ENCODE assay signal across 25 cellular contexts in the genomic region with DNA sequence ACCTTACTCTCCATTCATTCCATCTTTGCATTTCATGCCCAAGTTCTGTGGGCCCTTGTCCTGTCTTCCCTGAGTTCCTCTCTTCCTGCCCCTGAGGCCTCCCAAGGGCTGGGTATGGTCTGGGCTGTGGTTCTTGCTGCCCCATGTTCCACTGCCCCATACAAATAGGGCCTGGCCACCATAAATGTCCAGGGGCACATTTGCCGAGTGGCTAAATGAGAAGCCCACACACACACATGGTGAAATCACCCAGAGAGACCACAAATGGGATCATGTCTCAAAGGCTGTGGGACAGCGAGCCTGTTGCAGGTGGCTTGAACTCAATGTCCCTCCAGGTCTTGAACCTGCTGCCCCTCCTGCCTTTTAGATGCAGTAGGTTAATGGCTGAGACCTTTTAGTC. TPM values are rescaled to one million over a fixed set of nuclear protein-coding genes. Genes with fewer than 3 reads are reported as not detected.
"Had no signal": no experiment of that assay in that cellular context is flagged by ENCODE, and none has a peak within 500 bp of the region (broad histone marks: within the 10 kb centered on the region; RNA-seq: fewer than 3 reads in every experiment).

No MANE protein-coding gene starts in this region.

- H3K4me1 ChIP-seq: colonic mucosa, esophagus squamous epithelium, pancreas had no signal

- H3K9me3 ChIP-seq: colonic mucosa, esophagus squamous epithelium, heart right ventricle, lower lobe of right lung, neutrophil, pancreas, spleen, testis, tibial artery had no signal

- ATAC-seq: heart right ventricle; left ventricle myocardium superior; lower lobe of right lung; natural killer cell; pancreas; stimulated activated memory B cell treated with anti-CD40 and anti-IgM and Interleukin-4, amounts not matched to agents 10 μg/mL and 1 μg/mL and 100 μg/mL, for 72 hours; stimulated activated naive CD8-positive, alpha-beta T cell treated with anti-CD3 and anti-CD28 coated beads, Interleukin-15, Interleukin-2, amounts not matched to agents 100 U/mL and 50 U/mL, for 24 hours had no signal

- H3K27me3 ChIP-seq: colonic mucosa, neutrophil, pancreas, testis had no signal

- H3K4me3 ChIP-seq: colonic mucosa, esophagus squamous epithelium, lower lobe of right lung, pancreas, spleen, testis, tibial artery had no signal

- DNase-seq: colonic mucosa; dermis blood vessel endothelial cell; effector memory CD4-positive, alpha-beta T cell; erythroblast; esophagus squamous epithelium; glutamatergic neuron; heart right ventricle; immature natural killer cell; left ventricle myocardium superior; lower lobe of right lung; natural killer cell; spleen; stimulated activated CD4-positive, alpha-beta T cell treated with anti-CD3 and anti-CD28 coated beads, Interleukin-4, amount 100 ng/mL, for 4 hours; stimulated activated naive CD8-positive, alpha-beta T cell treated with anti-CD3 and anti-CD28 coated beads, Interleukin-15, Interleukin-2, amounts not matched to agents 100 U/mL and 50 U/mL, for 24 hours; testis had no signal

- H3K27ac ChIP-seq: colonic mucosa, esophagus squamous epithelium, lower lobe of right lung, neutrophil, pancreas, spleen, testis, tibial artery had no signal

- H3K36me3 ChIP-seq: colonic mucosa, esophagus squamous epithelium, heart right ventricle, lower lobe of right lung, neutrophil, pancreas, spleen, tibial artery had no signal

RNA-seq across cellular contexts. Expression of gene TIFAB, which starts 1.2 kb away (rescaled TPM):
- total RNA-seq: chondrocyte, dermis blood vessel endothelial cell, left ventricle myocardium superior, omental fat pad, progenitor cell of endocrine pancreas had no signal
- polyA plus RNA-seq: keratinocyte, neural cell, pancreas had no signal

RNA-seq across cellular contexts. Expression of gene DCANP1, which starts 3.8 kb away (rescaled TPM):
- total RNA-seq: chondrocyte, colonic mucosa, dermis blood vessel endothelial cell, heart right ventricle, left ventricle myocardium superior, lower lobe of right lung, pancreas, progenitor cell of endocrine pancreas, testis had no signal
- polyA plus RNA-seq: heart right ventricle, keratinocyte, neural cell, pancreas, urinary bladder had no signal
